8 cellular contexts compared by ENCODE assay signal in genomic region chr16:57628008-57628781, GRCh38. TPM values are rescaled to one million over a fixed set of nuclear protein-coding genes. Genes with fewer than 3 reads are reported as not detected.
DNase-seq lines count a peak whose midpoint lies in the region; ATAC-seq and TF ChIP-seq lines count a peak whose summit lies in the region.

TSS of gene ADGRG1 (plus strand) at chr16:57628630. CDS start at chr16:57650288, 21,658 bp downstream.

- H3K4me3 ChIP-seq in epithelial cell of esophagus (ENCODE audit: low read length) (peak within 1 kb of the TSS; percentile 60), mesodermal cell (ENCODE audit: extremely low read depth, insufficient read depth, low read length, poor library complexity, severe bottlenecking) (peak within 1 kb of the TSS; percentile 16)

- DNase-seq in Caki2 (ENCODE audit: low read depth) = peak; percentile 99
- DNase-seq in activated CD8-positive, alpha-beta memory T cell treated with anti-CD3 and anti-CD28 coated beads for 48 hours (ENCODE audit: low read depth in 2 of 3, low spot score in 2 of 3) = peak in 2 of 3 experiments; percentile 36 to 44
- peak; percentile 98 for DNase-seq in epithelial cell of esophagus (ENCODE audit: low read depth)
- peak; percentile 56 to 63 for DNase-seq in stimulated activated CD8-positive, alpha-beta memory T cell treated with anti-CD3 and anti-CD28 coated beads, Interleukin-15, amount 100 ng/mL, for 48 hours (ENCODE audit: low read depth in 2 of 2)

- H3K4me1 ChIP-seq in mesodermal cell (ENCODE audit: control insufficient read depth, insufficient read depth, low read length, poor library complexity, severe bottlenecking) = peaks cover 28% of the 10 kb centered on the region

- WGBS in mesodermal cell (ENCODE audit: insufficient coverage in 2 of 2), 2 experiments = 16 to 19% methylated on average over 22 to 24 of the region's 32 CpGs

- H3K36me3 ChIP-seq in KOPT-K1 (ENCODE audit: insufficient read depth, low read length) (no peaks in the 10 kb centered on the region), mesodermal cell (ENCODE audit: control insufficient read depth, insufficient read depth, low read length) (no peaks in the 10 kb centered on the region)

- in situ Hi-C loops in Caki2 (cut with HindIII; ENCODE audit: low pct_unique_long_range_greater_than_20kb, low sequenced_read_pairs) = no loop called here

- TF ChIP-seq CTCF in epithelial cell of esophagus (IDR thresholded peaks at IDR 0.05; ENCODE audit: insufficient read depth, low read depth, low read length, missing control alignments) = peak; percentile 35

- no peaks in the 10 kb centered on the region for H3K9me3 ChIP-seq in KOPT-K1 (ENCODE audit: insufficient read depth, low read length, poor library complexity, severe bottlenecking)
- H3K9me3 ChIP-seq in mesodermal cell (ENCODE audit: control insufficient read depth, low read length) = no peaks in the 10 kb centered on the region

- H3K27ac ChIP-seq in KOPT-K1 (ENCODE audit: low read depth, low read length, poor library complexity, severe bottlenecking) = peak within 1 kb of the TSS; percentile 32
- peak within 1 kb of the TSS; percentile 91 for H3K27ac ChIP-seq in mesodermal cell (ENCODE audit: low read depth, low read length, severe bottlenecking)

- ATAC-seq in HG03432 (IDR thresholded peaks at IDR 0.05; ENCODE audit: unreplicated experiment) = no peak
- no peak for ATAC-seq in HG02759 (IDR thresholded peaks at IDR 0.05; ENCODE audit: unreplicated experiment)

RNA-seq across cellular contexts. Expression of gene ADGRG1, which starts in this region (rescaled TPM):
- 32.2 and 37.7 TPM in 2 replicates for total RNA-seq in Caki2 (2014; rRNA removed; shearing (Covaris generic); ENCODE audit: low replicate concordance)
- polyA plus RNA-seq in mesodermal cell (2013, experiment 1 of 2) = 19.4 TPM
- polyA plus RNA-seq in mesodermal cell (2013, experiment 2 of 2) = 11.7 TPM

Comparison
In these comparisons a context has a peak if more than half of its experiments do, and no peak if none do; other contexts are left out.
1. DNase-seq: peak in every context shown above with its lines; median percentile 99 in Caki2; 98 in epithelial cell of esophagus; 60 in stimulated activated CD8-positive, alpha-beta memory T cell treated with anti-CD3 and anti-CD28 coated beads, Interleukin-15, amount 100 ng/mL, for 48 hours; 40 in activated CD8-positive, alpha-beta memory T cell treated with anti-CD3 and anti-CD28 coated beads for 48 hours.